Comparison of ENCODE assay signal across 8 cellular contexts in genomic region chr1:240226102-240226501, GRCh38.
"Had no signal": no experiment of that assay in that cellular context is flagged by ENCODE, and none has a peak within 500 bp of the region (broad histone marks: within the 10 kb centered on the region; RNA-seq: fewer than 3 reads in every experiment).

No MANE protein-coding gene starts in this region.

- ATAC-seq: GM23338, HCT116 had no signal

- H3K36me3 ChIP-seq: HAP-1 had no signal

- H3K9ac ChIP-seq: GM23248 had no signal

- H2AFZ ChIP-seq: GM23248, GM23338 had no signal

- H3K4me3 ChIP-seq: GM23248, GM23338, HAP-1 had no signal

- H3K4me1 ChIP-seq: HAP-1 had no signal

- H3K4me1 Mint-ChIP-seq: GM23338, H9 had no signal

- H3K4me2 ChIP-seq: GM23338 had no signal

- H3K27ac ChIP-seq: GM23248 had no signal

- H3K27ac Mint-ChIP-seq: GM23338, H9 had no signal

- DNase-seq: GM23248, GOT3, H7, H9, HCEC 1CT had no signal

- H3K9me3 ChIP-seq: HAP-1 had no signal

- H3K4me3 Mint-ChIP-seq: GM23338, H9 had no signal
